ENCODE assay signal across 11 cellular contexts in the genomic region with DNA sequence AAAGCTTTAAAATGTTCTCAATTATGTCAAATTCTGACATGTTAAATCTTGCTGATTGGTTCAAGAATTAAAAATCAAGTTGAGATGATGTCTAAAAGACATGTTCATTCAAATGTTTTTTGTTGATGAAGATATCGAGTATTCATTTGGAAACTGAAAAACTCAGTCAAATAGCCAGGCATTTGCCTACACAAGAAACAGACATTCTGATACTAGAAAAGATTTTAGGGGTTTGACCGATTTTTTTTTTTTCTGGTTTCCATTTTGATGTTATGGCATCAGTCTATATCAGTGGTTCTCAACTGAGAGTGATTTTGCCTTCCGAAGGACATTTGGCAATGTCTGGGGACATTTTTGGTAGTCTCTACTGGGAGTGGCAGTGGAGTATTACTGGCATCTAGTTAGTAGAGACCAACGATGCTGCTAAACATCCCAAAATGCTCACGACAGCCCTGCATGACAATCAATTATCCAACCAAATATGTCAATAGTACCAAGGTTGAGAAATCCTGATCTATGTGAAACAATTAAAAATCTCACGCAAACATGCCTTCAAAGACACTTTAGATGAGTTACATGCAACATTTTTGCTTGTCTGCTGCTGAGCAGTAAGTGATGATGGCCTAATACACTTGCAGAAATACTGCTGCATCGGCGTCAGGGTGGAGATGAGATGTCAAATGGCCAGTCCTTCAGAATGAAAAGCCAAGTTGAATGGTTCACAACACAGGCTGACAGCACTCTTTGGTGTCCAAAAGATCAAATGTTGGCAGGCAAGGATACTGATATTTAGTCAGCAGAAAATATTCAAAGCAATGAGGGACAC.
A peak's percentile ranks its signal among the peaks of the same experiment; 100 is the strongest.
DNase-seq lines count a peak whose midpoint lies in the region; ATAC-seq and TF ChIP-seq lines count a peak whose summit lies in the region.
"Had no signal": no experiment of that assay in that cellular context is flagged by ENCODE, and none has a peak within 500 bp of the region (broad histone marks: within the 10 kb centered on the region; RNA-seq: fewer than 3 reads in every experiment).

No MANE protein-coding gene starts in this region.

- peak overlapping the region; percentile 58 for H3K4me3 ChIP-seq in OCI-LY3 (ENCODE audit: low read length)
- H3K4me3 ChIP-seq: thoracic aorta had no signal

- H3K9me3 ChIP-seq in OCI-LY3 (ENCODE audit: insufficient read depth, low read length) = peaks cover 5% of the 10 kb centered on the region; the same call in 1 of the 2 replicates

- peak overlapping the region; percentile 82 for H3K4me2 ChIP-seq in OCI-LY3 (ENCODE audit: low read length)

- peak; percentile 53 for ATAC-seq in GM19395 (IDR thresholded peaks at IDR 0.05; ENCODE audit: unreplicated experiment)
- ATAC-seq in HG02943 (IDR thresholded peaks at IDR 0.05; ENCODE audit: low read depth, unreplicated experiment) = peak; percentile 37

- no peaks in the 10 kb centered on the region for H4K20me1 ChIP-seq in OCI-LY3 (ENCODE audit: insufficient read depth, low read length)

- peak; percentile 18 for TF ChIP-seq POLR2A in GM15510 (IDR thresholded peaks at IDR 0.05; ENCODE audit: borderline replicate concordance, extremely low read depth, insufficient read length)

- H3K27me3 ChIP-seq in OCI-LY3 (ENCODE audit: low read depth, low read length) = no peaks in the 10 kb centered on the region

- H3K9ac ChIP-seq in OCI-LY3 (ENCODE audit: low read length) = peak overlapping the region; percentile 90

- peak overlapping the region; percentile 97 for H3K27ac ChIP-seq in OCI-LY3 (ENCODE audit: low read length)
- H3K27ac ChIP-seq: thoracic aorta had no signal

- H3K79me2 ChIP-seq in OCI-LY3 (ENCODE audit: low read length) = peaks cover 86% of the 10 kb centered on the region

- peaks cover 98% of the 10 kb centered on the region for H3K4me1 ChIP-seq in OCI-LY3 (ENCODE audit: low read length)

- TF ChIP-seq CTCF in OCI-LY3 (IDR thresholded peaks at IDR 0.05; ENCODE audit: low read depth, low read length) = no peak

- no peak for DNase-seq in SKM-1 treated with dmso at 0.1 percent for 144 hours (lab: John Stamatoyannopoulos, UW; ENCODE audit: unreplicated experiment)
- DNase-seq in NCI-H1694 treated with DMSO at 0.1 percent for 48 hours (lab: John Stamatoyannopoulos, UW) = no peak
- no peak for DNase-seq in epidermal melanocyte (ENCODE audit: insufficient read length, low spot score)
- no peak for DNase-seq in cerebellar nuclear complex (lab: John Stamatoyannopoulos, UW)
- DNase-seq: NCI-H1417 treated with DMSO at 0.1 percent for 48 hours, SHP77 had no signal

- H3K36me3 ChIP-seq in OCI-LY3 (replicated peaks; ENCODE audit: low read depth, low read length) = peaks cover 48% of the 10 kb centered on the region
- H3K36me3 ChIP-seq: thoracic aorta had no signal

- no peak overlapping the region for H2AFZ ChIP-seq in OCI-LY3 (ENCODE audit: low read depth, low read length)
